Comparison of ENCODE assay signal across 1 cellular context in the genomic region with DNA sequence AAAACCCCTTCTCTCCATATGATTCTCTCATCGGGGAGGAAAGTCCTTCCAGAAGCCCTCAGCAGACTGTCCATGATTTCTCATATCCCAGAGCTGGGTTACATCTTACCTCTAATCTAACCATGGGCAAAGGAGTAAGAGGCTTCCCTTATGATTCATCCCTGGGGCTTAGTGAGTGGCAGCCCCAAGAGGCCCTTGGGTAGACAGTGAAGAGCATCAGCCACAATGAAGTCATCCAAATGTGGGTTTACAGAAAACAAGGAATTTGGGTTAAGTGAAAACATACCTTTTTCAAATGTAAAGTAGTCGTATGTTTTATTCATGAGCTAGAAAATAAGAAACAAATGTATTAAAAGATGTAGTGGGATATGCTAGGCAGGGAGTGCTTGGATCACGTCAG.
TF ChIP-seq lines count a peak whose summit lies in the region.

No MANE protein-coding gene starts in this region.

TF ChIP-seq in HEK293T, 16 proteins besides CTCF, POLR2A, EP300 and RAD21 (continued from another document):
- TF ChIP-seq ELF4 (IDR thresholded peaks at IDR 0.05) (no peak), TARDBP (IDR thresholded peaks at IDR 0.05) (no peak)
